Comparison of ENCODE assay signal across 17 cellular contexts in genomic region chr15:71424765-71425164, GRCh38.
"Had no signal": no experiment of that assay in that cellular context is flagged by ENCODE, and none has a peak within 500 bp of the region (broad histone marks: within the 10 kb centered on the region; RNA-seq: fewer than 3 reads in every experiment).

No MANE protein-coding gene starts in this region.

- H3K4me1 ChIP-seq: pancreas, sigmoid colon, upper lobe of right lung had no signal

- H3K4me3 Mint-ChIP-seq: activated naive CD4-positive, alpha-beta T cell treated with anti-CD3 and anti-CD28 coated beads for 36 hours; activated T-cell treated with anti-CD3 and anti-CD28 coated beads, Interleukin-2, amount 50 U/mL, for 4 hours; central memory CD8-positive, alpha-beta T cell; naive B cell; stimulated activated memory B cell treated with anti-CD40 and anti-IgM and Interleukin-4, amounts not matched to agents 10 μg/mL and 1 μg/mL and 100 μg/mL, for 72 hours; T-cell had no signal

- H3K36me3 Mint-ChIP-seq: naive B cell; stimulated activated memory B cell treated with anti-CD40 and anti-IgM and Interleukin-4, amounts not matched to agents 10 μg/mL and 1 μg/mL and 100 μg/mL, for 72 hours; T-cell had no signal

- DNase-seq: activated CD4-positive, alpha-beta T cell treated with anti-CD3 and anti-CD28 coated beads, Interleukin-2, amount 50 U/mL, for 1 hour; activated CD8-positive, alpha-beta memory T cell treated with anti-CD3 and anti-CD28 coated beads, Interleukin-2, amount 50 U/mL, for 4 hours; activated naive CD4-positive, alpha-beta T cell treated with anti-CD3 and anti-CD28 coated beads for 36 hours; activated T-cell treated with anti-CD3 and anti-CD28 coated beads, Interleukin-2, amount 50 U/mL, for 4 hours; aorta; cortex of kidney; erythroblast; left ventricle myocardium superior; mucosa of descending colon; naive B cell; pancreas; sigmoid colon; stimulated activated CD4-positive, alpha-beta T cell treated with anti-CD3 and anti-CD28 coated beads, Interleukin-4, amount 100 ng/mL, for 4 hours; T-cell; upper lobe of right lung had no signal

- H3K9me3 Mint-ChIP-seq: central memory CD8-positive, alpha-beta T cell had no signal

- H3K27ac Mint-ChIP-seq: activated naive CD4-positive, alpha-beta T cell treated with anti-CD3 and anti-CD28 coated beads for 36 hours; naive B cell; stimulated activated memory B cell treated with anti-CD40 and anti-IgM and Interleukin-4, amounts not matched to agents 10 μg/mL and 1 μg/mL and 100 μg/mL, for 72 hours; T-cell had no signal

- ATAC-seq: activated T-cell treated with anti-CD3 and anti-CD28 coated beads, Interleukin-2, amount 50 U/mL, for 4 hours; mucosa of descending colon; pancreas; stimulated activated memory B cell treated with anti-CD40 and anti-IgM and Interleukin-4, amounts not matched to agents 10 μg/mL and 1 μg/mL and 100 μg/mL, for 72 hours; T-cell; upper lobe of right lung had no signal

- H3K27ac ChIP-seq: pancreas, sigmoid colon, upper lobe of right lung had no signal

- H3K4me1 Mint-ChIP-seq: central memory CD8-positive, alpha-beta T cell; stimulated activated memory B cell treated with anti-CD40 and anti-IgM and Interleukin-4, amounts not matched to agents 10 μg/mL and 1 μg/mL and 100 μg/mL, for 72 hours; T-cell had no signal

- H3K4me3 ChIP-seq: mucosa of descending colon, pancreas, sigmoid colon, upper lobe of right lung had no signal

- H3K9me3 ChIP-seq: mucosa of descending colon, pancreas, sigmoid colon, upper lobe of right lung had no signal

- H3K27me3 ChIP-seq: pancreas, sigmoid colon, upper lobe of right lung had no signal

- H3K36me3 ChIP-seq: pancreas, sigmoid colon, upper lobe of right lung had no signal
